In genomic region chr2:213227458-213227857, GRCh38 we compare ENCODE assay signal across 11 cellular contexts. TPM values are rescaled to one million over a fixed set of nuclear protein-coding genes. Genes with fewer than 3 reads are reported as not detected.
A peak's percentile ranks its signal among the peaks of the same experiment; 100 is the strongest.
DNase-seq lines count a peak whose midpoint lies in the region; ATAC-seq and TF ChIP-seq lines count a peak whose summit lies in the region.
"Had no signal": no experiment of that assay in that cellular context is flagged by ENCODE, and none has a peak within 500 bp of the region (broad histone marks: within the 10 kb centered on the region; RNA-seq: fewer than 3 reads in every experiment).

No MANE protein-coding gene starts in this region.

- peak overlapping the region; percentile 99 for H2AFZ ChIP-seq in OCI-LY7 (ENCODE audit: low read length)
- no peak overlapping the region for H2AFZ ChIP-seq in neuronal stem cell (ENCODE audit: low read length)
- H2AFZ ChIP-seq: parathyroid adenoma had no signal

- H3K36me3 ChIP-seq in OCI-LY7 (ENCODE audit: insufficient read depth, low read length) (no peaks in the 10 kb centered on the region), neuronal stem cell (replicated peaks in 1 of 2; ENCODE audit: control insufficient read depth in 2 of 2, insufficient read depth in 2 of 2, low read length in 2 of 2) (no peaks in the 10 kb centered on the region), MG63 (no peaks in the 10 kb centered on the region)

- H3K27ac ChIP-seq in OCI-LY7 (ENCODE audit: low read depth, low read length, poor library complexity, severe bottlenecking): peak overlapping the region; percentile 97
- H3K27ac ChIP-seq in neuronal stem cell (replicated peaks; ENCODE audit: low read length): no peak overlapping the region
- H3K27ac ChIP-seq: parathyroid adenoma had no signal

- H3K23ac ChIP-seq in neuronal stem cell (ENCODE audit: low read depth, low read length, poor library complexity): no peak overlapping the region

- TF ChIP-seq CTCF in GM10266 (IDR thresholded peaks at IDR 0.05; ENCODE audit: control insufficient read depth, insufficient read depth, low read depth, missing control alignments) (no peak), OCI-LY7 (conservative IDR thresholded peaks at IDR 0.05; ENCODE audit: low read length) (no peak)

- H4K8ac ChIP-seq in neuronal stem cell (ENCODE audit: low read depth, low read length): no peak overlapping the region

- DNase-seq in GM10266 (ENCODE audit: extremely low spot score) (peak; percentile 9), OCI-LY7 (ENCODE audit: low spot score) (peak; percentile 82), neuronal stem cell (ENCODE audit: low spot score) (no peak), NCI-H1105 (lab: John Stamatoyannopoulos, UW) (no peak), 8988T (no peak), MG63 (no peak)
- DNase-seq: activated CD4-positive, alpha-beta T cell treated with anti-CD3 and anti-CD28 coated beads, Interleukin-2, amount 10 ng/mL, durations not matched to agents 7 days and 5 days; Calu3 had no signal

- no peaks in the 10 kb centered on the region for H3K9me3 ChIP-seq in OCI-LY7 (ENCODE audit: low read length)
- H3K9me3 ChIP-seq in neuronal stem cell (replicated peaks in 1 of 2; ENCODE audit: control insufficient read depth in 2 of 2, insufficient read depth in 1 of 2, low read depth in 1 of 2, low read length in 2 of 2): no peaks in the 10 kb centered on the region
- no peaks in the 10 kb centered on the region for H3K9me3 ChIP-seq in MG63

- no peak overlapping the region for H2BK5ac ChIP-seq in neuronal stem cell (ENCODE audit: low read length)

- H3K27me3 ChIP-seq in neuronal stem cell (ENCODE audit: control insufficient read depth in 3 of 3, insufficient read depth in 3 of 3, low read depth in 1 of 3, low read length in 3 of 3) (no peaks in the 10 kb centered on the region), MG63 (no peaks in the 10 kb centered on the region)

- POLR2A ChIA-PET in OCI-LY7 (lab: Charles Lee): interaction anchor here (0.5 to 1.4 kb wide), 8 partner anchors 9 to 335 kb away, joined by 3 to 5 read pairs (median 3); no protein-coding TSS in a partner anchor

- H3K4me1 ChIP-seq in OCI-LY7 (ENCODE audit: insufficient read depth, low read length, poor library complexity, severe bottlenecking) (peaks cover 61% of the 10 kb centered on the region), neuronal stem cell (ENCODE audit: control insufficient read depth in 2 of 2, insufficient read depth in 1 of 2, low read depth in 1 of 2, low read length in 2 of 2) (peaks cover 2 to 5% of the 10 kb centered on the region in 2 donors)
- H3K4me1 ChIP-seq: parathyroid adenoma had no signal

- peak overlapping the region; percentile 11 for H3K4me3 ChIP-seq in OCI-LY7 (ENCODE audit: low read depth, low read length, poor library complexity, severe bottlenecking)
- H3K4me3 ChIP-seq in neuronal stem cell (ENCODE audit: low read length in 2 of 2): no peak overlapping the region
- H3K4me3 ChIP-seq in MG63: no peak overlapping the region

- no peaks in the 10 kb centered on the region for H3K79me1 ChIP-seq in neuronal stem cell (ENCODE audit: low read depth, low read length)

- H3K18ac ChIP-seq in neuronal stem cell (ENCODE audit: low read length): no peak overlapping the region

- H4K91ac ChIP-seq in neuronal stem cell (ENCODE audit: low read depth, low read length, poor library complexity): no peak overlapping the region

- no peaks in the 10 kb centered on the region for H4K20me1 ChIP-seq in OCI-LY7 (ENCODE audit: insufficient read depth, low read length)

- H3K9ac ChIP-seq in neuronal stem cell (ENCODE audit: low read depth, low read length, poor library complexity): no peak overlapping the region
- H3K9ac ChIP-seq: parathyroid adenoma had no signal

- ATAC-seq in GM19452 (IDR thresholded peaks at IDR 0.05; ENCODE audit: unreplicated experiment): peak; percentile 94
- peak; percentile 91 for ATAC-seq in HG03039 (IDR thresholded peaks at IDR 0.05; ENCODE audit: unreplicated experiment)

- no peak overlapping the region for H2AK5ac ChIP-seq in neuronal stem cell (ENCODE audit: low read depth, low read length)

- BruUV-seq in OCI-LY7 (replicated peaks; lab: Mats Ljungman, UMichigan): no TSS peak

- H3K9me2 ChIP-seq in OCI-LY7 (ENCODE audit: insufficient read depth, low read length): no peaks in the 10 kb centered on the region

- H3K4me2 ChIP-seq in OCI-LY7 (ENCODE audit: low read length): peak overlapping the region; percentile 52
- no peak overlapping the region for H3K4me2 ChIP-seq in neuronal stem cell (ENCODE audit: insufficient read depth, low read length, poor library complexity, severe bottlenecking)

- H3K79me2 ChIP-seq in OCI-LY7 (ENCODE audit: insufficient read depth, low read depth, low read length): no peaks in the 10 kb centered on the region
- H3K79me2 ChIP-seq: parathyroid adenoma had no signal

- H2BK12ac ChIP-seq in neuronal stem cell (ENCODE audit: low read length): no peak overlapping the region

- no peak overlapping the region for H3K4ac ChIP-seq in neuronal stem cell (ENCODE audit: low read length)

- H2BK15ac ChIP-seq in neuronal stem cell (ENCODE audit: low read length): no peak overlapping the region

- CTCF ChIA-PET in OCI-LY7 (lab: Charles Lee; ENCODE audit: unreplicated experiment): no interaction called here

- H3K14ac ChIP-seq in neuronal stem cell (ENCODE audit: low read length): no peak overlapping the region

- no peak overlapping the region for H2BK120ac ChIP-seq in neuronal stem cell (ENCODE audit: low read depth, low read length)

- intact Hi-C loops in OCI-LY7 (cut with micrococcal nuclease; ENCODE audit: unreplicated experiment): no loop called here

RNA-seq across cellular contexts. Expression of gene SPAG16, which starts 56.8 kb away (rescaled TPM):
- 16.6 and 24.2 TPM in 2 replicates for total RNA-seq in OCI-LY7 (2014; rRNA removed; shearing (Covaris generic))
- 18.9 and 22.1 TPM in 2 replicates for total RNA-seq in OCI-LY7 (2022)
- polyA plus RNA-seq in neuronal stem cell (2013, experiment 1 of 2): 49.9 TPM
- polyA plus RNA-seq in neuronal stem cell (2013, experiment 2 of 2): 50.5 TPM
- 13.3 and 33.7 TPM in 2 replicates for total RNA-seq in MG63 (2014; rRNA removed; shearing (Covaris generic); ENCODE audit: low replicate concordance)

Comparison
In these comparisons a context has a peak if more than half of its experiments do, and no peak if none do; other contexts are left out.
1. DNase-seq: peak in GM10266 (single experiment) and OCI-LY7 (single experiment); none in neuronal stem cell (single experiment), NCI-H1105 (single experiment), 8988T (single experiment) and MG63 (single experiment).